In the genomic region with DNA sequence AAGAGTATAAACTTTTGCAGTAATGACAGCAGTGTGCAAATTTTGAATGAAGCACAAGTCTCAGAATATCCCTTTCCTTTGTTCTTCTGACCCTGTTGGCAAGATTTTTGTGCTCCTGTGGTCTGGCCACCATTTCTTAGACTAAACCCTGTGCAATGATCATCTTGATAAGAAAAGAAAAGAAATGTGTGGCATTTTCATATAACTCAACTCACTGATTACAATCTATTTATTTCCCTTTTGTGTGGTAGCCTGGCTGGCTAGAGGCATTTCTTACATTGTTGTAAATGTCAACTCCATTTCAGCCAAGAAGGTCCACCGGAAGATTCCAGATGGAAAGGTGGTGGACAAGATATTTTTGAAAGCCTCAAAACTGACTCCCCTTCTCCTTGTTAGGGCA, we compare ENCODE assay signal across 33 cellular contexts. TPM values are rescaled to one million over a fixed set of nuclear protein-coding genes. Genes with fewer than 3 reads are reported as not detected.
"Had no signal": no experiment of that assay in that cellular context is flagged by ENCODE, and none has a peak within 500 bp of the region (broad histone marks: within the 10 kb centered on the region; RNA-seq: fewer than 3 reads in every experiment).

No MANE protein-coding gene starts in this region.

- ATAC-seq: natural killer cell; right cardiac atrium; right lobe of liver; stimulated activated memory B cell treated with anti-CD40 and anti-IgM and Interleukin-4, amounts not matched to agents 10 μg/mL and 1 μg/mL and 100 μg/mL, for 72 hours; stimulated activated naive CD8-positive, alpha-beta T cell treated with anti-CD3 and anti-CD28 coated beads, Interleukin-15, amount 100 ng/mL, for 72 hours; stimulated activated naive CD8-positive, alpha-beta T cell treated with anti-CD3 and anti-CD28 coated beads, Interleukin-15, Interleukin-2, amounts not matched to agents 100 U/mL and 50 U/mL, for 24 hours; upper lobe of right lung had no signal

- H3K27me3 Mint-ChIP-seq: stimulated activated memory B cell treated with anti-CD40 and anti-IgM and Interleukin-4, amounts not matched to agents 10 μg/mL and 1 μg/mL and 100 μg/mL, for 72 hours; stimulated activated naive CD8-positive, alpha-beta T cell treated with anti-CD3 and anti-CD28 coated beads, Interleukin-15, amount 100 ng/mL, for 72 hours had no signal

- H3K4me1 Mint-ChIP-seq: natural killer cell; stimulated activated memory B cell treated with anti-CD40 and anti-IgM and Interleukin-4, amounts not matched to agents 10 μg/mL and 1 μg/mL and 100 μg/mL, for 72 hours; stimulated activated naive CD8-positive, alpha-beta T cell treated with anti-CD3 and anti-CD28 coated beads, Interleukin-15, amount 100 ng/mL, for 72 hours had no signal

- DNase-seq: natural killer cell; occipital lobe; ovary; posterior cingulate gyrus; psoas muscle; right cardiac atrium; right lobe of liver; sigmoid colon; spleen; stimulated activated CD4-positive, alpha-beta T cell treated with anti-CD3 and anti-CD28 coated beads, Interleukin-12 subunit alpha, Interleukin-12 subunit beta, amount 100 ng/mL, for 4 hours; stimulated activated CD4-positive, alpha-beta T cell treated with anti-CD3 and anti-CD28 coated beads, Interleukin-1b, Interleukin-23, amount 100 ng/mL, for 48 hours; stimulated activated CD4-positive, alpha-beta T cell treated with anti-CD3 and anti-CD28 coated beads, Interleukin-4, amount 100 ng/mL, for 1 hour; stimulated activated CD4-positive, alpha-beta T cell treated with anti-CD3 and anti-CD28 coated beads, Interleukin-4, amount 100 ng/mL, for 4 hours; stimulated activated CD8-positive, alpha-beta memory T cell treated with anti-CD3 and anti-CD28 coated beads, Interleukin-4, amount 100 ng/mL, for 48 hours; stimulated activated naive CD4-positive, alpha-beta T cell; stimulated activated naive CD8-positive, alpha-beta T cell treated with anti-CD3 and anti-CD28 coated beads, Interleukin-15, amount 100 ng/mL, for 72 hours; stimulated activated naive CD8-positive, alpha-beta T cell treated with anti-CD3 and anti-CD28 coated beads, Interleukin-15, Interleukin-2, amounts not matched to agents 100 U/mL and 50 U/mL, for 24 hours; substantia nigra; testis; tibial artery; transverse colon; upper lobe of right lung; uterus had no signal

- H3K4me1 ChIP-seq: neural progenitor cell, parathyroid adenoma, right lobe of liver, sigmoid colon, spleen, testis, transverse colon, upper lobe of right lung, uterus had no signal

- H3K9me3 Mint-ChIP-seq: neural progenitor cell had no signal

- H3K27ac ChIP-seq: neural progenitor cell, ovary, parathyroid adenoma, right lobe of liver, sigmoid colon, skin epidermis, spleen, suprapubic skin, testis, tibial artery, transverse colon, upper lobe of right lung, uterus had no signal

- H3K9ac ChIP-seq: neural progenitor cell, parathyroid adenoma had no signal

- H3K4me3 Mint-ChIP-seq: natural killer cell; nephron; neural progenitor cell; stimulated activated memory B cell treated with anti-CD40 and anti-IgM and Interleukin-4, amounts not matched to agents 10 μg/mL and 1 μg/mL and 100 μg/mL, for 72 hours; stimulated activated naive CD8-positive, alpha-beta T cell treated with anti-CD3 and anti-CD28 coated beads, Interleukin-15, amount 100 ng/mL, for 72 hours; type B pancreatic cell had no signal

- H3K4me3 ChIP-seq: neural progenitor cell, ovary, psoas muscle, right lobe of liver, sigmoid colon, skin epidermis, smooth muscle cell, spleen, suprapubic skin, testis, tibial artery, transverse colon, upper lobe of right lung, uterus had no signal

- H3K27me3 ChIP-seq: neural progenitor cell, ovary, sigmoid colon, spleen, suprapubic skin, testis, tibial artery, transverse colon, upper lobe of right lung, uterus had no signal

- H3K36me3 ChIP-seq: neural progenitor cell, ovary, right lobe of liver, sigmoid colon, spleen, suprapubic skin, tibial artery, transverse colon, upper lobe of right lung, uterus had no signal

- H3K27ac Mint-ChIP-seq: natural killer cell; nephron; neural progenitor cell; progenitor cell of endocrine pancreas; stimulated activated memory B cell treated with anti-CD40 and anti-IgM and Interleukin-4, amounts not matched to agents 10 μg/mL and 1 μg/mL and 100 μg/mL, for 72 hours; stimulated activated naive CD8-positive, alpha-beta T cell treated with anti-CD3 and anti-CD28 coated beads, Interleukin-15, amount 100 ng/mL, for 72 hours; type B pancreatic cell had no signal

- H3K9me3 ChIP-seq: ovary, psoas muscle, right lobe of liver, sigmoid colon, suprapubic skin, testis, tibial artery, transverse colon, upper lobe of right lung, uterus had no signal

- H3K36me3 Mint-ChIP-seq: natural killer cell; stimulated activated memory B cell treated with anti-CD40 and anti-IgM and Interleukin-4, amounts not matched to agents 10 μg/mL and 1 μg/mL and 100 μg/mL, for 72 hours had no signal

RNA-seq across cellular contexts. Expression of a gene that starts 41.9 kb away (rescaled TPM):
- total RNA-seq: natural killer cell, renal cortical epithelial cell had no signal
